In genomic region chr13:58960909-58961308, GRCh38 we compare ENCODE assay signal across 11 cellular contexts.
DNase-seq lines count a peak whose midpoint lies in the region; ATAC-seq, FAIRE-seq and TF ChIP-seq lines count a peak whose summit lies in the region.
"Had no signal": no experiment of that assay in that cellular context is flagged by ENCODE, and none has a peak within 500 bp of the region (broad histone marks: within the 10 kb centered on the region; RNA-seq: fewer than 3 reads in every experiment).

No MANE protein-coding gene starts in this region.

- no peaks in the 10 kb centered on the region for H4K20me1 ChIP-seq in PC-9 (ENCODE audit: insufficient read depth)

- H3K4me1 ChIP-seq in PC-9 (replicated peaks; ENCODE audit: insufficient read depth) = no peaks in the 10 kb centered on the region

- POLR2A ChIA-PET in PC-9 (lab: Charles Lee; ENCODE audit: unreplicated experiment) = no interaction called here

- H3K27ac Mint-ChIP-seq in effector memory CD8-positive, alpha-beta T cell = no peak overlapping the region
- H3K27ac Mint-ChIP-seq in natural killer cell = no peak overlapping the region

- DNase-seq in D721Med (ENCODE audit: insufficient read length, low spot score) (no peak), PC-9 (no peak), glomerular endothelial cell (ENCODE audit: extremely low read depth, low read depth, low spot score) (peak; percentile 4), NCI-H2196 treated with DMSO at 0.1 percent for 48 hours (lab: John Stamatoyannopoulos, UW; ENCODE audit: unreplicated experiment) (no peak), natural killer cell (no peak), left lobe of liver (ENCODE audit: low spot score) (no peak)
- DNase-seq in effector memory CD8-positive, alpha-beta T cell = no peak
- DNase-seq: GF-D8 had no signal

- peaks cover 2 to 6% of the 10 kb centered on the region in 2 donors for H3K9me3 Mint-ChIP-seq in effector memory CD8-positive, alpha-beta T cell
- H3K9me3 Mint-ChIP-seq in natural killer cell = peaks cover 0 to 3% of the 10 kb centered on the region in 2 donors

- no peak overlapping the region for H3K4me3 Mint-ChIP-seq in effector memory CD8-positive, alpha-beta T cell
- no peak overlapping the region for H3K4me3 Mint-ChIP-seq in natural killer cell

- no peaks in the 10 kb centered on the region for H3K9me3 ChIP-seq in PC-9 (ENCODE audit: insufficient read depth, low read depth)
- H3K9me3 ChIP-seq: thoracic aorta had no signal

- no peaks in the 10 kb centered on the region for H3K79me2 ChIP-seq in PC-9 (ENCODE audit: low read depth)

- intact Hi-C loops in PC-9 (cut with micrococcal nuclease; ENCODE audit: unreplicated experiment) (no loop called here), natural killer cell (cut with micrococcal nuclease) (no loop called here)

- H3K4me1 Mint-ChIP-seq in effector memory CD8-positive, alpha-beta T cell (ENCODE audit: low read depth in 2 of 2) = no peaks in the 10 kb centered on the region
- H3K4me1 Mint-ChIP-seq in natural killer cell = no peaks in the 10 kb centered on the region

- H3K27me3 Mint-ChIP-seq in effector memory CD8-positive, alpha-beta T cell = no peaks in the 10 kb centered on the region
- no peaks in the 10 kb centered on the region for H3K27me3 Mint-ChIP-seq in natural killer cell (ENCODE audit: low read depth in 2 of 2)

- no peak overlapping the region for H2AFZ ChIP-seq in PC-9

- BruUV-seq in PC-9 (replicated peaks; lab: Mats Ljungman, UMichigan) = no TSS peak

- ATAC-seq in HG02678 (IDR thresholded peaks at IDR 0.05; ENCODE audit: unreplicated experiment) = peak; percentile 43
- no peak for ATAC-seq in effector memory CD8-positive, alpha-beta T cell (replicated peaks)
- no peak for ATAC-seq in natural killer cell
- no peak for ATAC-seq in left lobe of liver
- ATAC-seq: Panc1 had no signal

- no peak overlapping the region for H3K27ac ChIP-seq in PC-9
- H3K27ac ChIP-seq: thoracic aorta had no signal

- H3K36me3 ChIP-seq in PC-9 (ENCODE audit: low read depth) = no peaks in the 10 kb centered on the region
- H3K36me3 ChIP-seq: thoracic aorta had no signal

- H3K4me3 ChIP-seq in PC-9 = no peak overlapping the region
- H3K4me3 ChIP-seq: thoracic aorta had no signal

- H3F3A ChIP-seq in PC-9 (ENCODE audit: insufficient read depth, low read depth) = no peaks in the 10 kb centered on the region

- H3K9me2 ChIP-seq in PC-9 (ENCODE audit: insufficient read depth) = no peaks in the 10 kb centered on the region

- FAIRE-seq in D721Med (lab: Jason Lieb, UNC) = no peak

- CTCF ChIA-PET in PC-9 (lab: Charles Lee) = no interaction called here

- peaks cover 4% of the 10 kb centered on the region for H3K36me3 Mint-ChIP-seq in effector memory CD8-positive, alpha-beta T cell (ENCODE audit: insufficient read depth)
- no peaks in the 10 kb centered on the region for H3K36me3 Mint-ChIP-seq in natural killer cell

- no peaks in the 10 kb centered on the region for H3K27me3 ChIP-seq in PC-9 (ENCODE audit: insufficient read depth, low read depth)

- TF ChIP-seq CTCF in D721Med (IDR thresholded peaks at IDR 0.05; ENCODE audit: insufficient read depth, missing control alignments) = peak; percentile 38
- peak; percentile 30; the same call in 1 of the 2 replicates for TF ChIP-seq CTCF in PC-9 (conservative IDR thresholded peaks at IDR 0.05)
- TF ChIP-seq CTCF in natural killer cell (IDR thresholded peaks at IDR 0.05) = no peak

- no peak overlapping the region for H3K4me2 ChIP-seq in PC-9
